Comparison of ENCODE assay signal across 26 cellular contexts in the genomic region with DNA sequence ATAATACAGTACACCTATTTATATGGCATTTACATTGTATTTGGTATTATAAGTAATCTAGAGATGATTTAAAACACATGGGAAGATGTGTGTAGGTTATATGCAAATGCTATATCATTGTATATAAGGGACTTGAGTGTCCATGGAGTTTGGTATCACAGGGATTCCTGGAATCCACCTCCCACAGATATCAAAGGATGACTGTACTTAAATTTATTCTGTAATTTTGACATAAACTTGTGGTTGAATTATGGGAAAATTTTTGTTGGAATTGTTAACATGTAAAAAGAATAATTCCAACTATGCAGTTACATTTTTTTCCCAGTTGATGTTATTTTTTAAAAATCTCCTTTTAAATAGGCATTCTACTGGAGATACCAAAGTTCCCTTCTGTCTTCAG. TPM values are rescaled to one million over a fixed set of nuclear protein-coding genes. Genes with fewer than 3 reads are reported as not detected.
A peak's percentile ranks its signal among the peaks of the same experiment; 100 is the strongest.
DNase-seq lines count a peak whose midpoint lies in the region; ATAC-seq and TF ChIP-seq lines count a peak whose summit lies in the region.
"Had no signal": no experiment of that assay in that cellular context is flagged by ENCODE, and none has a peak within 500 bp of the region (broad histone marks: within the 10 kb centered on the region; RNA-seq: fewer than 3 reads in every experiment).

No MANE protein-coding gene starts in this region.

- H3K27ac Mint-ChIP-seq in activated naive CD4-positive, alpha-beta T cell treated with anti-CD3 and anti-CD28 coated beads, Interleukin-2, amount 50 U/mL, for 24 hours = peak overlapping the region; percentile 72
- H3K27ac Mint-ChIP-seq: GM23338; stimulated activated naive CD8-positive, alpha-beta T cell treated with anti-CD3 and anti-CD28 coated beads, Interleukin-15, amount 100 ng/mL, for 72 hours had no signal

- H3K9ac ChIP-seq in adipocyte (ENCODE audit: low read length) = no peak overlapping the region
- H3K9ac ChIP-seq: BLaER1 treated with 17β-estradiol and CSF1 and Interleukin-3, amounts not matched to agents 10 nM and 100 nM had no signal

- H3K9me3 ChIP-seq in adipocyte (ENCODE audit: control insufficient read depth, low read length) = no peaks in the 10 kb centered on the region
- H3K9me3 ChIP-seq in body of pancreas = no peaks in the 10 kb centered on the region
- H3K9me3 ChIP-seq: BLaER1 treated with 17β-estradiol and CSF1 and Interleukin-3, amounts not matched to agents 10 nM and 100 nM; Caco-2; esophagus muscularis mucosa; Peyer's patch; right atrium auricular region; upper lobe of left lung had no signal

- ATAC-seq in body of pancreas (no peak), Right ventricle myocardium superior (ENCODE audit: poor library complexity) (no peak), HG03520 (IDR thresholded peaks at IDR 0.05; ENCODE audit: unreplicated experiment) (no peak)
- ATAC-seq: effector memory CD8-positive, alpha-beta T cell; GM23338 had no signal

- H3K36me3 ChIP-seq in adipocyte (ENCODE audit: control insufficient read depth, insufficient read depth, low read length, severe bottlenecking) (peaks cover 95% of the 10 kb centered on the region), body of pancreas (replicated peaks in 1 of 2; ENCODE audit: insufficient read depth in 1 of 2, low read depth in 2 of 2) (peaks cover 5 to 20% of the 10 kb centered on the region in 2 donors)

- intact Hi-C loops in body of pancreas (cut with DNase I) = no loop called here
- intact Hi-C loops in Right ventricle myocardium superior (cut with DNase I) = no loop called here

- H3K27me3 Mint-ChIP-seq in activated naive CD4-positive, alpha-beta T cell treated with anti-CD3 and anti-CD28 coated beads, Interleukin-2, amount 50 U/mL, for 24 hours = no peaks in the 10 kb centered on the region
- H3K27me3 Mint-ChIP-seq: activated B cell treated with CpG ODN at 0.5 μM for 24 hours; activated naive CD4-positive, alpha-beta T cell treated with anti-CD3 and anti-CD28 coated beads, Interleukin-2, amount 10 ng/mL, durations not matched to agents 7 days and 5 days; brain; effector memory CD8-positive, alpha-beta T cell; IgD-negative memory B cell; naive B cell; stimulated activated naive CD8-positive, alpha-beta T cell treated with anti-CD3 and anti-CD28 coated beads, Interleukin-15, amount 100 ng/mL, for 72 hours had no signal

- peaks cover 24% of the 10 kb centered on the region for H3K36me3 Mint-ChIP-seq in activated naive CD4-positive, alpha-beta T cell treated with anti-CD3 and anti-CD28 coated beads, Interleukin-2, amount 50 U/mL, for 24 hours

- H3K4me3 ChIP-seq in adipocyte (ENCODE audit: low read length) (no peak overlapping the region), body of pancreas (no peak overlapping the region)
- H3K4me3 ChIP-seq: BLaER1 treated with 17β-estradiol and CSF1 and Interleukin-3, amounts not matched to agents 10 nM and 100 nM; esophagus muscularis mucosa; GM23338; Peyer's patch; right atrium auricular region; upper lobe of left lung had no signal

- no peak overlapping the region for H3K27ac ChIP-seq in body of pancreas
- H3K27ac ChIP-seq: BLaER1 treated with 17β-estradiol and CSF1 and Interleukin-3, amounts not matched to agents 10 nM and 100 nM; Peyer's patch; right atrium auricular region; upper lobe of left lung had no signal

- no peak for TF ChIP-seq CTCF in body of pancreas (IDR thresholded peaks at IDR 0.05)

- H3K9me3 Mint-ChIP-seq in activated naive CD4-positive, alpha-beta T cell treated with anti-CD3 and anti-CD28 coated beads, Interleukin-2, amount 50 U/mL, for 24 hours = no peaks in the 10 kb centered on the region
- H3K9me3 Mint-ChIP-seq: activated B cell treated with CpG ODN at 0.5 μM for 24 hours; activated naive CD4-positive, alpha-beta T cell treated with anti-CD3 and anti-CD28 coated beads, Interleukin-2, amount 10 ng/mL, durations not matched to agents 7 days and 5 days; brain; effector memory CD8-positive, alpha-beta T cell; GM23338; IgD-negative memory B cell; naive B cell; stimulated activated naive CD8-positive, alpha-beta T cell treated with anti-CD3 and anti-CD28 coated beads, Interleukin-15, amount 100 ng/mL, for 72 hours had no signal

- peaks cover 37% of the 10 kb centered on the region for H3K4me1 Mint-ChIP-seq in activated naive CD4-positive, alpha-beta T cell treated with anti-CD3 and anti-CD28 coated beads, Interleukin-2, amount 50 U/mL, for 24 hours
- H3K4me1 Mint-ChIP-seq: activated B cell treated with CpG ODN at 0.5 μM for 24 hours; activated naive CD4-positive, alpha-beta T cell treated with anti-CD3 and anti-CD28 coated beads, Interleukin-2, amount 10 ng/mL, durations not matched to agents 7 days and 5 days; brain; naive B cell had no signal

- DNase-seq in activated naive CD4-positive, alpha-beta T cell (lab: John Stamatoyannopoulos, UW) = no peak
- peak; percentile 51 for DNase-seq in adipocyte (ENCODE audit: low read depth)
- DNase-seq in iris pigment epithelial cell (ENCODE audit: low read depth) = peak; percentile 56
- DNase-seq in body of pancreas = no peak
- DNase-seq in GOT3 (lab: John Stamatoyannopoulos, UW) = no peak
- DNase-seq in Right ventricle myocardium superior = no peak
- DNase-seq: activated B cell treated with CpG ODN at 0.5 μM for 24 hours; activated naive CD4-positive, alpha-beta T cell treated with anti-CD3 and anti-CD28 coated beads, Interleukin-2, amount 10 ng/mL, durations not matched to agents 7 days and 5 days; activated T-cell treated with anti-CD3 and anti-CD28 coated beads, Interleukin-2, amount 50 U/mL, for 1 hour; Caco-2; effector memory CD8-positive, alpha-beta T cell; naive B cell; NCI-H510A treated with DMSO at 0.1 percent for 48 hours; NK-92 treated with Interleukin-12 subunit alpha and Interleukin-12 subunit beta, amount 100 ng/mL, for 24 hours; nucleus accumbens; Peyer's patch; stimulated activated naive CD8-positive, alpha-beta T cell treated with anti-CD3 and anti-CD28 coated beads, Interleukin-15, amount 100 ng/mL, for 72 hours; upper lobe of left lung had no signal

- H3K4me1 ChIP-seq in adipocyte (ENCODE audit: control insufficient read depth, insufficient read depth, low read length) = peaks cover 18% of the 10 kb centered on the region
- no peaks in the 10 kb centered on the region for H3K4me1 ChIP-seq in body of pancreas
- H3K4me1 ChIP-seq: BLaER1 treated with 17β-estradiol and CSF1 and Interleukin-3, amounts not matched to agents 10 nM and 100 nM; Caco-2; Peyer's patch; right atrium auricular region; upper lobe of left lung had no signal

- H3K27me3 ChIP-seq in adipocyte (replicated peaks; ENCODE audit: control insufficient read depth, insufficient read depth, low read length) = no peaks in the 10 kb centered on the region
- no peaks in the 10 kb centered on the region for H3K27me3 ChIP-seq in body of pancreas
- H3K27me3 ChIP-seq: BLaER1 treated with 17β-estradiol and CSF1 and Interleukin-3, amounts not matched to agents 10 nM and 100 nM; esophagus muscularis mucosa; Peyer's patch; right atrium auricular region; upper lobe of left lung had no signal

- no peak overlapping the region for H3K4me3 Mint-ChIP-seq in activated naive CD4-positive, alpha-beta T cell treated with anti-CD3 and anti-CD28 coated beads, Interleukin-2, amount 50 U/mL, for 24 hours
- H3K4me3 Mint-ChIP-seq: activated B cell treated with CpG ODN at 0.5 μM for 24 hours; activated naive CD4-positive, alpha-beta T cell treated with anti-CD3 and anti-CD28 coated beads, Interleukin-2, amount 10 ng/mL, durations not matched to agents 7 days and 5 days; brain; effector memory CD8-positive, alpha-beta T cell; GM23338; IgD-negative memory B cell; naive B cell; stimulated activated naive CD8-positive, alpha-beta T cell treated with anti-CD3 and anti-CD28 coated beads, Interleukin-15, amount 100 ng/mL, for 72 hours had no signal

- no peak for TF ChIP-seq POLR2A in body of pancreas (IDR thresholded peaks at IDR 0.05)

RNA-seq across cellular contexts. Expression of a gene that starts 24.0 kb away (rescaled TPM):
- total RNA-seq in body of pancreas (100 to 1,000 TPM in 1 of 2 donors, 10 to 100 TPM in 1; 86.0 to 102 TPM), Right ventricle myocardium superior (52.3 TPM)

Comparison
In these comparisons a context has a peak if more than half of its experiments do, and no peak if none do; other contexts are left out.
1. DNase-seq: peak in adipocyte (single experiment) and iris pigment epithelial cell (single experiment); none in activated naive CD4-positive, alpha-beta T cell (0 of 4), body of pancreas (0 of 4), GOT3 (single experiment) and Right ventricle myocardium superior (single experiment).